In the genomic region with DNA sequence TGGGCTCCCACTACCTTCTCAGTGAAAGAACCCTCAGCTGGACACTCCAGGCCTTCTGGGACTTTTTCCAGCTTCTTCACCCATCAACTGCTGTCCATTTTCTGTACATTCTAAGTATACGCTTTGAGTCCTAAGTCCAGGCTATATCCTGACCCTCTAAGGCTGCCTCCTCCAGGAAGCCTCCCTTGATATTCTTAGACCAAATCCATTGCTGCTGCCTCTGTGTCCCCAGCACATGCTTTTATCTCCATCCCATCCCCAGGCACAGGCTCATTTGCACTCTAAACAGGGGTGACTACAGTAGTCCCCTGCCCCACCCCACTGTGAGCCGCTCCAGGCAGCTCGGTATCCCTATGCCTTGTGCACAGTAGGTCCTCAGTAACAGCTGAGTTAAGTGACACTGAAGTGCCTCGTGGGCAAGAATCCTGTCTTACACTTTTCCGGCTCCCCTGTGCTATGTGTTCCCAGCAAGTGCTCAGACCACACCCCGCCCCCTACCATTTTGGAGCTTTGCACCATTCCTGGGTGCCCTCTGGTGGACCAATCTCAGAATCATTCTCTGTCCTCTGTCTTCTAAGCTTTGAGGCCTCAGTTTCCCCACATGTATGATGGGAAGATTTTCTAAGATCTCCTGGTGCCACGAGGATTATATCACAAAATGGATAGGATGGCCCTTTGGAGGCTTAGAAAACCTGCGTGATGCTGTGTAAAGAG, we compare ENCODE assay signal across 1 cellular context.
TF ChIP-seq lines count a peak whose summit lies in the region.

No MANE protein-coding gene starts in this region.

TF ChIP-seq in K562, 482 proteins besides CTCF, POLR2A, EP300 and RAD21:
- TF ChIP-seq, protein P1, sequence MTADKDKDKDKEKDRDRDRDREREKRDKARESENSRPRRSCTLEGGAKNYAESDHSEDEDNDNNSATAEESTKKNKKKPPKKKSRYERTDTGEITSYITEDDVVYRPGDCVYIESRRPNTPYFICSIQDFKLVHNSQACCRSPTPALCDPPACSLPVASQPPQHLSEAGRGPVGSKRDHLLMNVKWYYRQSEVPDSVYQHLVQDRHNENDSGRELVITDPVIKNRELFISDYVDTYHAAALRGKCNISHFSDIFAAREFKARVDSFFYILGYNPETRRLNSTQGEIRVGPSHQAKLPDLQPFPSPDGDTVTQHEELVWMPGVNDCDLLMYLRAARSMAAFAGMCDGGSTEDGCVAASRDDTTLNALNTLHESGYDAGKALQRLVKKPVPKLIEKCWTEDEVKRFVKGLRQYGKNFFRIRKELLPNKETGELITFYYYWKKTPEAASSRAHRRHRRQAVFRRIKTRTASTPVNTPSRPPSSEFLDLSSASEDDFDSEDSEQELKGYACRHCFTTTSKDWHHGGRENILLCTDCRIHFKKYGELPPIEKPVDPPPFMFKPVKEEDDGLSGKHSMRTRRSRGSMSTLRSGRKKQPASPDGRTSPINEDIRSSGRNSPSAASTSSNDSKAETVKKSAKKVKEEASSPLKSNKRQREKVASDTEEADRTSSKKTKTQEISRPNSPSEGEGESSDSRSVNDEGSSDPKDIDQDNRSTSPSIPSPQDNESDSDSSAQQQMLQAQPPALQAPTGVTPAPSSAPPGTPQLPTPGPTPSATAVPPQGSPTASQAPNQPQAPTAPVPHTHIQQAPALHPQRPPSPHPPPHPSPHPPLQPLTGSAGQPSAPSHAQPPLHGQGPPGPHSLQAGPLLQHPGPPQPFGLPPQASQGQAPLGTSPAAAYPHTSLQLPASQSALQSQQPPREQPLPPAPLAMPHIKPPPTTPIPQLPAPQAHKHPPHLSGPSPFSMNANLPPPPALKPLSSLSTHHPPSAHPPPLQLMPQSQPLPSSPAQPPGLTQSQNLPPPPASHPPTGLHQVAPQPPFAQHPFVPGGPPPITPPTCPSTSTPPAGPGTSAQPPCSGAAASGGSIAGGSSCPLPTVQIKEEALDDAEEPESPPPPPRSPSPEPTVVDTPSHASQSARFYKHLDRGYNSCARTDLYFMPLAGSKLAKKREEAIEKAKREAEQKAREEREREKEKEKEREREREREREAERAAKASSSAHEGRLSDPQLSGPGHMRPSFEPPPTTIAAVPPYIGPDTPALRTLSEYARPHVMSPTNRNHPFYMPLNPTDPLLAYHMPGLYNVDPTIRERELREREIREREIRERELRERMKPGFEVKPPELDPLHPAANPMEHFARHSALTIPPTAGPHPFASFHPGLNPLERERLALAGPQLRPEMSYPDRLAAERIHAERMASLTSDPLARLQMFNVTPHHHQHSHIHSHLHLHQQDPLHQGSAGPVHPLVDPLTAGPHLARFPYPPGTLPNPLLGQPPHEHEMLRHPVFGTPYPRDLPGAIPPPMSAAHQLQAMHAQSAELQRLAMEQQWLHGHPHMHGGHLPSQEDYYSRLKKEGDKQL (CRISPR knock-in tag; IDR thresholded peaks at IDR 0.05; ENCODE audit: borderline replicate concordance) = no peak
- TF ChIP-seq EWSR1 (IDR thresholded peaks at IDR 0.05; ENCODE audit: borderline replicate concordance, low read depth, partially characterized antibody) = no peak
- TF ChIP-seq, protein P2, sequence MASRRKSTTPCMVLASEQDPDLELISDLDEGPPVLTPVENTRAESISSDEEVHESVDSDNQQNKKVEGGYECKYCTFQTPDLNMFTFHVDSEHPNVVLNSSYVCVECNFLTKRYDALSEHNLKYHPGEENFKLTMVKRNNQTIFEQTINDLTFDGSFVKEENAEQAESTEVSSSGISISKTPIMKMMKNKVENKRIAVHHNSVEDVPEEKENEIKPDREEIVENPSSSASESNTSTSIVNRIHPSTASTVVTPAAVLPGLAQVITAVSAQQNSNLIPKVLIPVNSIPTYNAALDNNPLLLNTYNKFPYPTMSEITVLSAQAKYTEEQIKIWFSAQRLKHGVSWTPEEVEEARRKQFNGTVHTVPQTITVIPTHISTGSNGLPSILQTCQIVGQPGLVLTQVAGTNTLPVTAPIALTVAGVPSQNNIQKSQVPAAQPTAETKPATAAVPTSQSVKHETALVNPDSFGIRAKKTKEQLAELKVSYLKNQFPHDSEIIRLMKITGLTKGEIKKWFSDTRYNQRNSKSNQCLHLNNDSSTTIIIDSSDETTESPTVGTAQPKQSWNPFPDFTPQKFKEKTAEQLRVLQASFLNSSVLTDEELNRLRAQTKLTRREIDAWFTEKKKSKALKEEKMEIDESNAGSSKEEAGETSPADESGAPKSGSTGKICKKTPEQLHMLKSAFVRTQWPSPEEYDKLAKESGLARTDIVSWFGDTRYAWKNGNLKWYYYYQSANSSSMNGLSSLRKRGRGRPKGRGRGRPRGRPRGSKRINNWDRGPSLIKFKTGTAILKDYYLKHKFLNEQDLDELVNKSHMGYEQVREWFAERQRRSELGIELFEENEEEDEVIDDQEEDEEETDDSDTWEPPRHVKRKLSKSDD (conservative IDR thresholded peaks at IDR 0.05; ENCODE audit: low read length) = no peak
- TF ChIP-seq THRAP3 (IDR thresholded peaks at IDR 0.05; ENCODE audit: borderline replicate concordance) = no peak
- no peak for TF ChIP-seq ZNF280A (IDR thresholded peaks at IDR 0.05; ENCODE audit: low read depth, partially characterized antibody)
- TF ChIP-seq NFXL1 (CRISPR knock-in tag; IDR thresholded peaks at IDR 0.05) = no peak
- TF ChIP-seq RBM34 (IDR thresholded peaks at IDR 0.05; ENCODE audit: borderline replicate concordance, insufficient read depth, low read length) = no peak
- no peak for TF ChIP-seq HDGF (IDR thresholded peaks at IDR 0.05)
- TF ChIP-seq, protein P3, sequence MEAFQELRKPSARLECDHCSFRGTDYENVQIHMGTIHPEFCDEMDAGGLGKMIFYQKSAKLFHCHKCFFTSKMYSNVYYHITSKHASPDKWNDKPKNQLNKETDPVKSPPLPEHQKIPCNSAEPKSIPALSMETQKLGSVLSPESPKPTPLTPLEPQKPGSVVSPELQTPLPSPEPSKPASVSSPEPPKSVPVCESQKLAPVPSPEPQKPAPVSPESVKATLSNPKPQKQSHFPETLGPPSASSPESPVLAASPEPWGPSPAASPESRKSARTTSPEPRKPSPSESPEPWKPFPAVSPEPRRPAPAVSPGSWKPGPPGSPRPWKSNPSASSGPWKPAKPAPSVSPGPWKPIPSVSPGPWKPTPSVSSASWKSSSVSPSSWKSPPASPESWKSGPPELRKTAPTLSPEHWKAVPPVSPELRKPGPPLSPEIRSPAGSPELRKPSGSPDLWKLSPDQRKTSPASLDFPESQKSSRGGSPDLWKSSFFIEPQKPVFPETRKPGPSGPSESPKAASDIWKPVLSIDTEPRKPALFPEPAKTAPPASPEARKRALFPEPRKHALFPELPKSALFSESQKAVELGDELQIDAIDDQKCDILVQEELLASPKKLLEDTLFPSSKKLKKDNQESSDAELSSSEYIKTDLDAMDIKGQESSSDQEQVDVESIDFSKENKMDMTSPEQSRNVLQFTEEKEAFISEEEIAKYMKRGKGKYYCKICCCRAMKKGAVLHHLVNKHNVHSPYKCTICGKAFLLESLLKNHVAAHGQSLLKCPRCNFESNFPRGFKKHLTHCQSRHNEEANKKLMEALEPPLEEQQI (IDR thresholded peaks at IDR 0.05) = no peak
- TF ChIP-seq RBM25 (IDR thresholded peaks at IDR 0.05; ENCODE audit: low read depth, low read length, severe bottlenecking) = peak; percentile 12
- TF ChIP-seq SMARCB1 (IDR thresholded peaks at IDR 0.05; ENCODE audit: insufficient read length, low read depth) = no peak
- TF ChIP-seq ZBTB1 (CRISPR knock-in tag; IDR thresholded peaks at IDR 0.05; ENCODE audit: borderline replicate concordance, low read depth) = no peak
- TF ChIP-seq ZFP36 (IDR thresholded peaks at IDR 0.05; ENCODE audit: low read depth, low read length, partially characterized antibody) = peak; percentile 93
- no peak for TF ChIP-seq TAF15 (IDR thresholded peaks at IDR 0.05; ENCODE audit: low read depth, low read length)
- no peak for TF ChIP-seq SETDB1 (IDR thresholded peaks at IDR 0.05; ENCODE audit: low read length)
- 0 out of 2 replicates have a peak, but pooled peaks have one; percentile 36 for TF ChIP-seq ZKSCAN1 (IDR thresholded peaks at IDR 0.05; ENCODE audit: low read depth, low read length)
- TF ChIP-seq ZNF589 (CRISPR knock-in tag; IDR thresholded peaks at IDR 0.05; ENCODE audit: low read depth) = no peak
- TF ChIP-seq KDM5B (IDR thresholded peaks at IDR 0.05; ENCODE audit: insufficient replicate concordance, low read depth, low read length) = no peak
- TF ChIP-seq ZNF76 (CRISPR knock-in tag; IDR thresholded peaks at IDR 0.05; ENCODE audit: borderline replicate concordance) = no peak
- no peak for TF ChIP-seq GATAD2A (IDR thresholded peaks at IDR 0.05)
- no peak for TF ChIP-seq KDM2B (CRISPR knock-in tag; IDR thresholded peaks at IDR 0.05)
- TF ChIP-seq ZNF764 (CRISPR knock-in tag; IDR thresholded peaks at IDR 0.05; ENCODE audit: low read depth) = no peak
- TF ChIP-seq, protein P4, sequence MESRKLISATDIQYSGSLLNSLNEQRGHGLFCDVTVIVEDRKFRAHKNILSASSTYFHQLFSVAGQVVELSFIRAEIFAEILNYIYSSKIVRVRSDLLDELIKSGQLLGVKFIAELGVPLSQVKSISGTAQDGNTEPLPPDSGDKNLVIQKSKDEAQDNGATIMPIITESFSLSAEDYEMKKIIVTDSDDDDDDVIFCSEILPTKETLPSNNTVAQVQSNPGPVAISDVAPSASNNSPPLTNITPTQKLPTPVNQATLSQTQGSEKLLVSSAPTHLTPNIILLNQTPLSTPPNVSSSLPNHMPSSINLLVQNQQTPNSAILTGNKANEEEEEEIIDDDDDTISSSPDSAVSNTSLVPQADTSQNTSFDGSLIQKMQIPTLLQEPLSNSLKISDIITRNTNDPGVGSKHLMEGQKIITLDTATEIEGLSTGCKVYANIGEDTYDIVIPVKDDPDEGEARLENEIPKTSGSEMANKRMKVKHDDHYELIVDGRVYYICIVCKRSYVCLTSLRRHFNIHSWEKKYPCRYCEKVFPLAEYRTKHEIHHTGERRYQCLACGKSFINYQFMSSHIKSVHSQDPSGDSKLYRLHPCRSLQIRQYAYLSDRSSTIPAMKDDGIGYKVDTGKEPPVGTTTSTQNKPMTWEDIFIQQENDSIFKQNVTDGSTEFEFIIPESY (CRISPR knock-in tag; IDR thresholded peaks at IDR 0.05) = no peak
- TF ChIP-seq ZNF140 (CRISPR knock-in tag; IDR thresholded peaks at IDR 0.05) = no peak
